ENCODE assay signal across 1 cellular context in genomic region chr19:51960621-51961233, GRCh38.
TF ChIP-seq lines count a peak whose summit lies in the region.
"Not testable (repeated sequence)": the region's sequence is repeated elsewhere in the genome, so short reads cannot be mapped to it uniquely, and the experiment has no call there.

No MANE protein-coding gene starts in this region.

TF ChIP-seq in HepG2, 621 proteins besides CTCF, POLR2A, EP300 and RAD21 (continued from another document):
- peak; percentile 86 for TF ChIP-seq PAXIP1 (CRISPR knock-in tag; conservative IDR thresholded peaks at IDR 0.05)
- TF ChIP-seq ZNF142 (CRISPR knock-in tag; IDR thresholded peaks at IDR 0.05), result 0 out of 2 replicates have a peak, but pooled peaks have one; percentile 73
- 0 out of 2 replicates have a peak, but pooled peaks have one; percentile 32 for TF ChIP-seq HMG20B (CRISPR knock-in tag; conservative IDR thresholded peaks at IDR 0.05)
- 0 out of 2 replicates have a peak, but pooled peaks have one; percentile 33 for TF ChIP-seq ZNF230 (CRISPR knock-in tag; IDR thresholded peaks at IDR 0.05)
- peak; percentile 69 for TF ChIP-seq MYC (CRISPR knock-in tag; IDR thresholded peaks at IDR 0.05; ENCODE audit: borderline replicate concordance)
- TF ChIP-seq CREM (IDR thresholded peaks at IDR 0.05), result peak; percentile 63
- TF ChIP-seq CREM (CRISPR knock-in tag; IDR thresholded peaks at IDR 0.05); SOX6 (IDR thresholded peaks at IDR 0.05); NONO (IDR thresholded peaks at IDR 0.05): not testable (repeated sequence)
- 0 out of 2 replicates have a peak, but pooled peaks have one; percentile 20 for TF ChIP-seq CBFB (CRISPR knock-in tag; IDR thresholded peaks at IDR 0.05)
- TF ChIP-seq HOXA5 (CRISPR knock-in tag; IDR thresholded peaks at IDR 0.05), result 0 out of 2 replicates have a peak, but pooled peaks have one; percentile 54
- TF ChIP-seq SOX13 (IDR thresholded peaks at IDR 0.05), result peak; percentile 62
- TF ChIP-seq SOX13 (CRISPR knock-in tag; conservative IDR thresholded peaks at IDR 0.05 in 1 of 2, IDR thresholded peaks at IDR 0.05 in 1 of 2), result peak in 1 of 2 experiments; percentile 92; a peak in 2 of 4 replicates
- 0 out of 2 replicates have a peak, but pooled peaks have one; percentile 17 for TF ChIP-seq IKZF5 (CRISPR knock-in tag; IDR thresholded peaks at IDR 0.05)
- TF ChIP-seq RCOR2 (CRISPR knock-in tag; IDR thresholded peaks at IDR 0.05), result peak; percentile 53; the same call in 1 of the 2 replicates
- TF ChIP-seq SP5 (CRISPR knock-in tag; IDR thresholded peaks at IDR 0.05; ENCODE audit: borderline replicate concordance, low read depth), result peak; percentile 17; the same call in 1 of the 2 replicates
- peak; percentile 40; the same call in 1 of the 2 replicates for TF ChIP-seq ZMYM4 (CRISPR knock-in tag; IDR thresholded peaks at IDR 0.05)
- TF ChIP-seq SOX6 (CRISPR knock-in tag; IDR thresholded peaks at IDR 0.05), result peak; percentile 90
- TF ChIP-seq HDAC2 (CRISPR knock-in tag; IDR thresholded peaks at IDR 0.05), result peak; percentile 77
- TF ChIP-seq HOMEZ (CRISPR knock-in tag; IDR thresholded peaks at IDR 0.05; ENCODE audit: low read depth), result 0 out of 2 replicates have a peak, but pooled peaks have one; percentile 25
- TF ChIP-seq SALL2 (CRISPR knock-in tag; IDR thresholded peaks at IDR 0.05), result 0 out of 2 replicates have a peak, but pooled peaks have one; percentile 28
- TF ChIP-seq NONO (CRISPR knock-in tag; conservative IDR thresholded peaks at IDR 0.05), result peak; percentile 50; the same call in 1 of the 2 replicates
- peak; percentile 33; the same call in 1 of the 2 replicates for TF ChIP-seq GATAD1 (CRISPR knock-in tag; IDR thresholded peaks at IDR 0.05)
- TF ChIP-seq ZNF766 (CRISPR knock-in tag; IDR thresholded peaks at IDR 0.05; ENCODE audit: borderline replicate concordance), result peak; percentile 48; the same call in 1 of the 2 replicates
- TF ChIP-seq RXRB (CRISPR knock-in tag; IDR thresholded peaks at IDR 0.05; ENCODE audit: borderline replicate concordance), result peak; percentile 91
- 0 out of 2 replicates have a peak, but pooled peaks have one; percentile 20 for TF ChIP-seq THAP7 (CRISPR knock-in tag; IDR thresholded peaks at IDR 0.05)
- TF ChIP-seq ZNF331 (CRISPR knock-in tag; IDR thresholded peaks at IDR 0.05), result peak; percentile 24; the same call in 1 of the 2 replicates
- TF ChIP-seq TEAD3 (CRISPR knock-in tag; optimal IDR thresholded peaks at IDR 0.05; ENCODE audit: borderline replicate concordance), result peak; percentile 40
- TF ChIP-seq ZNF12 (CRISPR knock-in tag; IDR thresholded peaks at IDR 0.05), result 0 out of 2 replicates have a peak, but pooled peaks have one; percentile 13
- peak; percentile 46; the same call in 1 of the 2 replicates for TF ChIP-seq HOXA3 (CRISPR knock-in tag; IDR thresholded peaks at IDR 0.05)
- TF ChIP-seq ZNF205 (CRISPR knock-in tag; IDR thresholded peaks at IDR 0.05), result peak; percentile 29; the same call in 1 of the 2 replicates
